In the genomic region with DNA sequence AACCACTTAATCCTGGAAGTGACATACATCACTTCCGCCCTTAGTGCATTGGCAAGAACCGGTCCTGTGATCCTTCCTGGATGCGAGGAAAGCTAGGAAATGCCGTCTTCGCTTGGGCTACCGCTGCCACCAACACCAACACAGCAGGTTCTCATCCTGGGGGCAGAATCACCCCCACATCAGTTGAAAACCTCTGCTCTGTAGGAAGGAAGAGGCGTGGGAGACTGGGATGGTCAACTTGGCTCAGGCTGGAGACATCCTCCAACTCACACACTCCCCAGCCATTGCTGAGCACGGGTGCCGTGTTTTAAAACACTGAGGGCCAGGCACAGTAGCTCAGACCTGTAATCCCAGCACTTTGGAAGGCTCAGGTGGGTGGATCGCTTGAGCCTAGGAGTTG, we compare ENCODE assay signal across 1 cellular context.
TF ChIP-seq lines count a peak whose summit lies in the region.

No MANE protein-coding gene starts in this region.

TF ChIP-seq in HEK293, 187 proteins besides CTCF, POLR2A, EP300 and RAD21 (continued from another document):
- TF ChIP-seq ZNF174 (tag by site-specific recombination; IDR thresholded peaks at IDR 0.05) (no peak), ZNF19 (tag by site-specific recombination; IDR thresholded peaks at IDR 0.05; ENCODE audit: low read depth) (no peak), RBAK (tag by site-specific recombination; IDR thresholded peaks at IDR 0.05) (no peak)
